In genomic region chr16:77470851-77471250, GRCh38 we compare ENCODE assay signal across 22 cellular contexts. TPM values are rescaled to one million over a fixed set of nuclear protein-coding genes. Genes with fewer than 3 reads are reported as not detected.
DNase-seq lines count a peak whose midpoint lies in the region; ATAC-seq and TF ChIP-seq lines count a peak whose summit lies in the region.
"Had no signal": no experiment of that assay in that cellular context is flagged by ENCODE, and none has a peak within 500 bp of the region (broad histone marks: within the 10 kb centered on the region; RNA-seq: fewer than 3 reads in every experiment).

No MANE protein-coding gene starts in this region.

- no peak for TF ChIP-seq CTCF in thyroid gland (IDR thresholded peaks at IDR 0.05)

- H3K4me3 ChIP-seq in Karpas-422 (ENCODE audit: low read length) (no peak overlapping the region), thyroid gland (replicated peaks in 1 of 3) (no peak overlapping the region)
- H3K4me3 ChIP-seq: A549; BLaER1 treated with 17β-estradiol and CSF1 and Interleukin-3, amounts not matched to agents 10 nM and 100 nM; GM12878; GM23338; HAP-1 had no signal

- no peaks in the 10 kb centered on the region for H3K27me3 ChIP-seq in Karpas-422 (ENCODE audit: low read length)
- H3K27me3 ChIP-seq in thyroid gland = no peaks in the 10 kb centered on the region
- H3K27me3 ChIP-seq: BE2C; BLaER1 treated with 17β-estradiol and CSF1 and Interleukin-3, amounts not matched to agents 10 nM and 100 nM had no signal

- no peaks in the 10 kb centered on the region for H3K79me2 ChIP-seq in Karpas-422 (ENCODE audit: low read length)

- H2AFZ ChIP-seq in Karpas-422 (ENCODE audit: low read length) = no peak overlapping the region
- H2AFZ ChIP-seq: GM23338 had no signal

- intact Hi-C loops in thyroid gland (cut with DNase I) = no loop called here

- no peaks in the 10 kb centered on the region for H3K36me3 ChIP-seq in Karpas-422 (ENCODE audit: insufficient read depth, low read length)
- H3K36me3 ChIP-seq in thyroid gland = no peaks in the 10 kb centered on the region
- H3K36me3 ChIP-seq: BE2C; BLaER1 treated with 17β-estradiol and CSF1 and Interleukin-3, amounts not matched to agents 10 nM and 100 nM; HAP-1 had no signal

- no peak overlapping the region for H3K27ac ChIP-seq in Karpas-422 (ENCODE audit: low read length)
- H3K27ac ChIP-seq in thyroid gland = no peak overlapping the region
- H3K27ac ChIP-seq: A549; BLaER1 treated with 17β-estradiol and CSF1 and Interleukin-3, amounts not matched to agents 10 nM and 100 nM had no signal

- TF ChIP-seq POLR2A in thyroid gland (IDR thresholded peaks at IDR 0.05) = no peak

- H3K9me2 ChIP-seq in Karpas-422 (replicated peaks; ENCODE audit: insufficient read depth, low read length) = no peaks in the 10 kb centered on the region

- no peaks in the 10 kb centered on the region for H3K4me1 ChIP-seq in Karpas-422 (ENCODE audit: low read length)
- H3K4me1 ChIP-seq in thyroid gland = peaks cover 0 to 3% of the 10 kb centered on the region in 2 donors
- H3K4me1 ChIP-seq: A549, BE2C, HAP-1 had no signal

- H3K9ac ChIP-seq in Karpas-422 (ENCODE audit: low read length) = no peak overlapping the region
- H3K9ac ChIP-seq: BLaER1 treated with 17β-estradiol and CSF1 and Interleukin-3, amounts not matched to agents 10 nM and 100 nM had no signal

- no peaks in the 10 kb centered on the region for H4K20me1 ChIP-seq in Karpas-422 (ENCODE audit: insufficient read depth, low read depth, low read length)
- H4K20me1 ChIP-seq: BLaER1 treated with 17β-estradiol and CSF1 and Interleukin-3, amounts not matched to agents 10 nM and 100 nM had no signal

- DNase-seq in Karpas-422 (peak; percentile 31), cerebellar cortex (ENCODE audit: low spot score) (peak; percentile 14), kidney glomerular epithelial cell (lab: John Stamatoyannopoulos, UW) (peak; percentile 24), thyroid gland (peak; percentile 2 to 28), LoVo (ENCODE audit: low spot score) (no peak), medulla oblongata (ENCODE audit: extremely low spot score) (no peak)
- DNase-seq: 8988T; ACHN; AML-193; BE2C; CD4-positive, alpha-beta T cell; CD8-positive, alpha-beta memory T cell; DMS 273 treated with DMSO at 0.1 percent for 48 hours; DMS79; EL; GDM1 had no signal

- H3K4me2 ChIP-seq in Karpas-422 (ENCODE audit: low read depth, low read length, poor library complexity, severe bottlenecking) = no peak overlapping the region
- H3K4me2 ChIP-seq: A549; BLaER1 treated with 17β-estradiol and CSF1 and Interleukin-3, amounts not matched to agents 10 nM and 100 nM; GM23338 had no signal

- ATAC-seq in HG03520 (IDR thresholded peaks at IDR 0.05; ENCODE audit: unreplicated experiment) = no peak
- ATAC-seq: A549, GM12878, GM23338 had no signal

- H3K9me3 ChIP-seq in Karpas-422 (ENCODE audit: low read length) (no peaks in the 10 kb centered on the region), thyroid gland (no peaks in the 10 kb centered on the region)
- H3K9me3 ChIP-seq: A549; BE2C; BLaER1 treated with 17β-estradiol and CSF1 and Interleukin-3, amounts not matched to agents 10 nM and 100 nM; HAP-1 had no signal

RNA-seq across cellular contexts. Expression of gene ADAMTS18, which starts 36.0 kb away (rescaled TPM):
- not detected in 2 replicates for total RNA-seq in Karpas-422 (2014; rRNA removed; shearing (Covaris generic); ENCODE audit: low replicate concordance)
- under 1 TPM in 1 of 4 donors, not detected in 3; 0.75 TPM for total RNA-seq in thyroid gland
- total RNA-seq: CD4-positive, alpha-beta T cell; CD8-positive, alpha-beta memory T cell; GM12878 had no signal

Comparison
In these comparisons a context has a peak if more than half of its experiments do, and no peak if none do; other contexts are left out.
1. DNase-seq: peak in Karpas-422 (single experiment), cerebellar cortex (single experiment), kidney glomerular epithelial cell (single experiment) and thyroid gland (2 of 2); none in LoVo (single experiment) and medulla oblongata (single experiment).